ENCODE assay signal across 8 cellular contexts in genomic region chr9:136685792-136686533, GRCh38. TPM values are rescaled to one million over a fixed set of nuclear protein-coding genes. Genes with fewer than 3 reads are reported as not detected.
DNase-seq lines count a peak whose midpoint lies in the region; ATAC-seq and TF ChIP-seq lines count a peak whose summit lies in the region.

No MANE protein-coding gene starts in this region.

- ATAC-seq in HG03469 (IDR thresholded peaks at IDR 0.05; ENCODE audit: unreplicated experiment) (no peak), GM21717 (IDR thresholded peaks at IDR 0.05; ENCODE audit: unreplicated experiment) (no peak), HG02763 (IDR thresholded peaks at IDR 0.05; ENCODE audit: unreplicated experiment) (no peak)

- H3K79me1 ChIP-seq in trophoblast cell (ENCODE audit: low read length), result peaks cover 8% of the 10 kb centered on the region

- no peak overlapping the region for H3K14ac ChIP-seq in trophoblast cell (ENCODE audit: low read length)

- H4K91ac ChIP-seq in trophoblast cell (ENCODE audit: low read depth, low read length), result peak overlapping the region; percentile 60

- H2AFZ ChIP-seq in trophoblast cell (ENCODE audit: insufficient read depth, low read length, poor library complexity), result no peak overlapping the region

- DNase-seq in GM06990 (ENCODE audit: extremely low read depth, insufficient read length) (no peak), RKO (ENCODE audit: low spot score) (peak; percentile 51), fibroblast of gingiva (ENCODE audit: low read depth) (peak; percentile 38), trophoblast cell (no peak), NCI-H446 treated with DMSO at 0.1 percent for 48 hours (lab: John Stamatoyannopoulos, UW) (no peak)

- peak overlapping the region; percentile 68 for H3K4me3 ChIP-seq in GM06990 (replicated peaks; ENCODE audit: low read depth, low read length)
- peak overlapping the region; percentile 78 for H3K4me3 ChIP-seq in trophoblast cell (ENCODE audit: low read depth, low read length)

- H3K79me2 ChIP-seq in trophoblast cell (ENCODE audit: control insufficient read depth, insufficient read depth, low read length, poor library complexity), result peaks cover 3% of the 10 kb centered on the region

- H3K23ac ChIP-seq in trophoblast cell (ENCODE audit: low read length), result no peak overlapping the region

- H3K36me3 ChIP-seq in GM06990 (ENCODE audit: control insufficient read depth, insufficient read depth, low read length) (no peaks in the 10 kb centered on the region), trophoblast cell (ENCODE audit: control insufficient read depth in 1 of 2, insufficient read depth in 2 of 2, low read length in 2 of 2) (no peaks in the 10 kb centered on the region)

- peaks cover 0 to 5% of the 10 kb centered on the region in 2 experiments for H3K4me1 ChIP-seq in trophoblast cell (ENCODE audit: control insufficient read depth in 1 of 2, insufficient read depth in 2 of 2, low read length in 2 of 2)

- no peak for TF ChIP-seq CTCF in GM06990 (IDR thresholded peaks at IDR 0.05; ENCODE audit: insufficient read depth, low read length, poor library complexity, severe bottlenecking)

- H3K9me3 ChIP-seq in trophoblast cell (ENCODE audit: insufficient read depth, low read depth, low read length), result no peaks in the 10 kb centered on the region

- H2BK5ac ChIP-seq in trophoblast cell (ENCODE audit: low read depth, low read length, poor library complexity), result no peak overlapping the region

- H4K8ac ChIP-seq in trophoblast cell (ENCODE audit: low read depth, low read length), result peak overlapping the region; percentile 79

- no peak overlapping the region for H3K9ac ChIP-seq in trophoblast cell (ENCODE audit: low read length)

- no peak overlapping the region for H2BK12ac ChIP-seq in trophoblast cell (ENCODE audit: low read length)

- H2BK120ac ChIP-seq in trophoblast cell (ENCODE audit: insufficient read depth, low read length, poor library complexity), result no peak overlapping the region

- no peak overlapping the region for H3K27ac ChIP-seq in trophoblast cell (ENCODE audit: low read depth, low read length)

- no peak overlapping the region for H3K18ac ChIP-seq in trophoblast cell (ENCODE audit: low read length)

- H3K4ac ChIP-seq in trophoblast cell (ENCODE audit: low read depth, low read length), result no peak overlapping the region

- no peaks in the 10 kb centered on the region for H3K27me3 ChIP-seq in GM06990 (replicated peaks; ENCODE audit: control insufficient read depth, insufficient read depth, low read length)
- peaks cover 5% of the 10 kb centered on the region for H3K27me3 ChIP-seq in trophoblast cell (ENCODE audit: insufficient read depth, low read length)

- H3K4me2 ChIP-seq in trophoblast cell (ENCODE audit: low read length), result peak overlapping the region; percentile 86

- H4K12ac ChIP-seq in trophoblast cell (ENCODE audit: low read depth, low read length), result no peak overlapping the region

- no peak overlapping the region for H2AK5ac ChIP-seq in trophoblast cell (ENCODE audit: low read length)

- no CpG with 5 or more reads among the region's 19 CpGs for WGBS in trophoblast cell (ENCODE audit: extremely low coverage, insufficient coverage, insufficient read length)

RNA-seq across cellular contexts. Expression of gene AGPAT2, which starts 1.3 kb away (rescaled TPM):
- polyA plus RNA-seq in trophoblast cell (2013), result 16.6 and 17.1 TPM in 2 replicates

RNA-seq across cellular contexts. Expression of gene EGFL7, which starts 23.2 kb away (rescaled TPM):
- polyA plus RNA-seq in trophoblast cell (2013), result 29.6 and 29.9 TPM in 2 replicates

RNA-seq across cellular contexts. Expression of gene DIPK1B, which starts 26.4 kb away (rescaled TPM):
- 29.3 and 30.2 TPM in 2 replicates for polyA plus RNA-seq in trophoblast cell (2013)

RNA-seq across cellular contexts. Expression of gene LCN10, which starts 56.8 kb away (rescaled TPM):
- 0.03 and 0.06 TPM in 2 replicates for polyA plus RNA-seq in trophoblast cell (2013)

Comparison
In these comparisons a context has a peak if more than half of its experiments do, and no peak if none do; other contexts are left out.
1. DNase-seq: peak in RKO (single experiment) and fibroblast of gingiva (single experiment); none in GM06990 (single experiment), trophoblast cell (0 of 2) and NCI-H446 treated with DMSO at 0.1 percent for 48 hours (single experiment).